In genomic region chr7:10990748-10991147, GRCh38 we compare ENCODE assay signal across 4 cellular contexts.
A peak's percentile ranks its signal among the peaks of the same experiment; 100 is the strongest.
TF ChIP-seq lines count a peak whose summit lies in the region.

No MANE protein-coding gene starts in this region.

TF ChIP-seq in A549, 52 proteins besides CTCF, POLR2A, EP300 and RAD21:
- peak; percentile 73 for TF ChIP-seq MAFK (IDR thresholded peaks at IDR 0.05; ENCODE audit: partially characterized antibody)
TF ChIP-seq in A549: peak in this region for 1; not testable (repeated sequence) for 51.

TF ChIP-seq in IMR-90, 13 proteins besides CTCF, POLR2A, EP300 and RAD21:
- TF ChIP-seq MAFK (IDR thresholded peaks at IDR 0.05; ENCODE audit: low read depth, low read length), result peak; percentile 30; the same call in 1 of the 2 replicates

TF ChIP-seq in K562, 482 proteins besides CTCF, POLR2A, EP300 and RAD21:
- TF ChIP-seq ZNF316 (IDR thresholded peaks at IDR 0.05), result peak; percentile 68
- TF ChIP-seq C11orf30 (IDR thresholded peaks at IDR 0.05; ENCODE audit: low read depth), result peak; percentile 49
- peak; percentile 28; the same call in 1 of the 2 replicates for TF ChIP-seq MAFG (tag; conservative IDR thresholded peaks at IDR 0.05)

TF ChIP-seq in HepG2, 621 proteins besides CTCF, POLR2A, EP300 and RAD21:
- TF ChIP-seq MAFK (conservative IDR thresholded peaks at IDR 0.05 in 1 of 2, IDR thresholded peaks at IDR 0.05 in 1 of 2; ENCODE audit: low read length in 2 of 2) (peak; percentile 57 to 64; a peak in 3 of 4 replicates), MAFF (IDR thresholded peaks at IDR 0.05; ENCODE audit: low read depth, low read length) (peak; percentile 48; the same call in 1 of the 2 replicates)
